29 cellular contexts compared by ENCODE assay signal in genomic region chr1:30330644-30331043, GRCh38.
"Had no signal": no experiment of that assay in that cellular context is flagged by ENCODE, and none has a peak within 500 bp of the region (broad histone marks: within the 10 kb centered on the region; RNA-seq: fewer than 3 reads in every experiment).

No MANE protein-coding gene starts in this region.

- H3K27ac ChIP-seq: coronary artery, esophagus squamous epithelium, lower lobe of right lung, ovary, suprapubic skin, transverse colon, upper lobe of right lung, uterus had no signal

- H3K27me3 ChIP-seq: esophagus squamous epithelium, ovary, transverse colon, uterus had no signal

- H3K4me2 ChIP-seq: smooth muscle cell had no signal

- H3K36me3 ChIP-seq: esophagus squamous epithelium, lower lobe of right lung, ovary, suprapubic skin, transverse colon, upper lobe of right lung, uterus had no signal

- H3K4me1 ChIP-seq: esophagus squamous epithelium, lower lobe of right lung, suprapubic skin, transverse colon, upper lobe of right lung, uterus had no signal

- H3K9me3 ChIP-seq: esophagus squamous epithelium, lower lobe of right lung, ovary, suprapubic skin, transverse colon, upper lobe of right lung, uterus had no signal

- H3K4me3 ChIP-seq: coronary artery, esophagus squamous epithelium, lower lobe of right lung, ovary, smooth muscle cell, suprapubic skin, transverse colon, upper lobe of right lung, uterus had no signal

- FAIRE-seq: endothelial cell of umbilical vein had no signal

- DNase-seq: dermis blood vessel endothelial cell; effector memory CD4-positive, alpha-beta T cell; esophagus squamous epithelium; foreskin melanocyte; glutamatergic neuron; hypothalamus; immature natural killer cell; islet precursor cell; kidney glomerular epithelial cell; left colon; left ventricle myocardium superior; lower lobe of right lung; natural killer cell; occipital lobe; ovary; retina; stimulated activated CD4-positive, alpha-beta T cell treated with anti-CD3 and anti-CD28 coated beads, Interleukin-12 subunit alpha, Interleukin-12 subunit beta, amount 100 ng/mL, for 4 hours; stimulated activated CD4-positive, alpha-beta T cell treated with anti-CD3 and anti-CD28 coated beads, Interleukin-1b, Interleukin-23, amount 100 ng/mL, for 48 hours; stimulated activated CD4-positive, alpha-beta T cell treated with anti-CD3 and anti-CD28 coated beads, Interleukin-4, amount 100 ng/mL, for 1 hour; stimulated activated CD8-positive, alpha-beta memory T cell treated with anti-CD3 and anti-CD28 coated beads, Interleukin-4, amount 100 ng/mL, for 48 hours; stimulated activated naive CD4-positive, alpha-beta T cell; stimulated activated naive CD8-positive, alpha-beta T cell treated with anti-CD3 and anti-CD28 coated beads, Interleukin-15, amount 100 ng/mL, for 72 hours; transverse colon; upper lobe of right lung; uterus had no signal
